Comparison of ENCODE assay signal across 11 cellular contexts in the genomic region with DNA sequence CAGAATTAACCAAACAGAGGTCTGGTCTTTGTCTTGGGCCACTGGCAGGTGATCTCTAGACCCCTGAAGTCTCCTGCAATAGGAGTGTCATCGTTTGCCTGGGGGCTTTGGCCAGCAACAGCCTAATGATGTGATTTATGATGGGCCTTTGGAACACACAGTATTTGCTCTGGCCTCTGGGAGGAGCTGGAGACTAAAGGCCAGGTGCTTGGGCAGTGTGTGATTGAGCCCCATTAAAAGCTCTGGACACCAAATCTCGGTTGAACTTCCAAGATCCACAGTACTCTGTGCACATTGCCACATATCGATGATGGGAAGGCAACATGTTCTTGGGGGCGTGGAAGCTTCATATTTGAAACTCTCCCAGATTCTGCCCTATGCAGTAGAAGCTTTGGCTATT. TPM values are rescaled to one million over a fixed set of nuclear protein-coding genes. Genes with fewer than 3 reads are reported as not detected.
DNase-seq lines count a peak whose midpoint lies in the region; ATAC-seq, FAIRE-seq and TF ChIP-seq lines count a peak whose summit lies in the region.
"Had no signal": no experiment of that assay in that cellular context is flagged by ENCODE, and none has a peak within 500 bp of the region (broad histone marks: within the 10 kb centered on the region; RNA-seq: fewer than 3 reads in every experiment).

No MANE protein-coding gene starts in this region.

- no peaks in the 10 kb centered on the region for H3K79me2 ChIP-seq in GM12878 (ENCODE audit: control insufficient read depth, insufficient read depth, low read length)

- H3K27ac ChIP-seq in GM12878 (ENCODE audit: control insufficient read depth, insufficient read depth): no peak overlapping the region
- peak overlapping the region; percentile 69 to 71 for H3K27ac ChIP-seq in liver (ENCODE audit: low read depth in 1 of 2, low read length in 2 of 2)

- CTCF ChIA-PET in GM12878 (lab: Yijun Ruan, JAX): interaction anchor here (0.6 to 4.6 kb wide), 17 partner anchors 8 to 383 kb away, joined by 3 to 62 read pairs (median 4); a partner anchor contains a TSS

- intact Hi-C loops in GM12878 (cut with micrococcal nuclease; ENCODE audit: unreplicated experiment): loop anchor here (1.0 kb wide), 1 partner anchor 69 kb away; no protein-coding TSS in a partner anchor

- no peak overlapping the region for H3K4me2 ChIP-seq in GM12878 (ENCODE audit: control insufficient read depth, insufficient read depth)

- H3K36me3 ChIP-seq in GM12878 (ENCODE audit: control insufficient read depth in 2 of 2, insufficient read depth in 2 of 2, low read length in 1 of 2): no peaks in the 10 kb centered on the region
- no peaks in the 10 kb centered on the region for H3K36me3 ChIP-seq in liver (ENCODE audit: control insufficient read depth in 4 of 4, insufficient read depth in 3 of 4, low read depth in 1 of 4, low read length in 3 of 4)

- FAIRE-seq in HTR-8/SVneo (lab: Jason Lieb, UNC) (no peak), GM12878 (lab: Jason Lieb, UNC) (no peak)

- no peak overlapping the region for H2AFZ ChIP-seq in GM12878 (ENCODE audit: control insufficient read depth, low read depth, low read length)

- TF ChIP-seq EP300 in GM12878 (IDR thresholded peaks at IDR 0.05; ENCODE audit: borderline replicate concordance in 1 of 2, control insufficient read depth in 1 of 2, low read depth in 2 of 2, low read length in 2 of 2): no peak

- H3K4me3 ChIP-seq in GM12878 (no peak overlapping the region), liver (ENCODE audit: low read depth in 1 of 3, low read length in 3 of 3) (no peak overlapping the region)

- no peak overlapping the region for H3K9ac ChIP-seq in GM12878 (ENCODE audit: control insufficient read depth, insufficient read depth, low read length)
- H3K9ac ChIP-seq in liver (ENCODE audit: low read depth in 1 of 2, low read length in 2 of 2): no peak overlapping the region

- TF ChIP-seq CTCF in AG09319 (IDR thresholded peaks at IDR 0.05; ENCODE audit: low read depth, low read length): peak; percentile 14
- peak in 2 of 3 experiments; percentile 7 to 41; a peak in 1 of 6 replicates for TF ChIP-seq CTCF in GM12878 (IDR thresholded peaks at IDR 0.05 in 2 of 3, conservative IDR thresholded peaks at IDR 0.05 in 1 of 3; ENCODE audit: control insufficient read depth in 2 of 3, extremely low read depth in 1 of 3, insufficient read depth in 1 of 3, low read depth in 3 of 3, low read length in 3 of 3)
- TF ChIP-seq CTCF in liver (IDR thresholded peaks at IDR 0.05; ENCODE audit: low read depth, low read length, missing input control): peak; percentile 63

- no TSS peak for BruUV-seq in GM12878 (replicated peaks; lab: Mats Ljungman, UMichigan)

- no peak for DNase-seq in AG09319 (ENCODE audit: extremely low read depth, low read depth)
- DNase-seq in HTR-8/SVneo (ENCODE audit: insufficient read length, low spot score): peak; percentile 15
- DNase-seq in GM12878 (ENCODE audit: low read depth, low spot score): no peak
- no peak for DNase-seq in SIG-M5 treated with dmso at 0.1 percent for 504 hours (lab: John Stamatoyannopoulos, UW; ENCODE audit: unreplicated experiment)
- DNase-seq in HK-2 (ENCODE audit: unreplicated experiment): no peak
- DNase-seq in NOMO-1 (lab: John Stamatoyannopoulos, UW; ENCODE audit: unreplicated experiment in 2 of 2): no peak
- no peak for DNase-seq in NCI-H1092 (lab: John Stamatoyannopoulos, UW)
- DNase-seq: activated CD4-positive, alpha-beta T cell treated with anti-CD3 and anti-CD28 coated beads, Interleukin-2, amount 50 U/mL, for 48 hours; NK-92 treated with Interleukin-12 subunit alpha and Interleukin-12 subunit beta, amount 100 ng/mL, for 24 hours; occipital lobe had no signal

- POLR2A ChIA-PET in GM12878 (lab: Charles Lee): interaction anchor here (1.4 kb wide), 2 partner anchors 12 to 15 kb away, joined by 3 to 8 read pairs; no protein-coding TSS in a partner anchor

- H3K4me1 ChIP-seq in GM12878 (ENCODE audit: control insufficient read depth, insufficient read depth, low read length) (no peaks in the 10 kb centered on the region), liver (ENCODE audit: control insufficient read depth in 4 of 4, insufficient read depth in 4 of 4, low read length in 3 of 4) (peaks cover 16 to 35% (median 22%) of the 10 kb centered on the region in 4 donors)

- ATAC-seq in GM12878: peak; percentile 85

- H3K9me3 ChIP-seq in GM12878 (replicated peaks; ENCODE audit: control insufficient read depth, insufficient read depth, low read length) (no peaks in the 10 kb centered on the region), liver (ENCODE audit: control insufficient read depth in 4 of 4, low read length in 3 of 4) (no peaks in the 10 kb centered on the region)

- SMC1A ChIA-PET in GM12878 (lab: Charles Lee; ENCODE audit: uncharacterized antibody, unreplicated experiment): interaction anchor here (0.7 to 5.9 kb wide), 17 partner anchors 8 to 521 kb away, joined by 3 to 47 read pairs (median 4); a partner anchor contains a TSS

- no peak for TF ChIP-seq POLR2A in GM12878 (IDR thresholded peaks at IDR 0.05; ENCODE audit: low read depth, low read length)

- no peaks in the 10 kb centered on the region for H4K20me1 ChIP-seq in GM12878 (ENCODE audit: control insufficient read depth, insufficient read depth)

- RAD21 ChIA-PET in GM12878 (lab: Charles Lee; ENCODE audit: unreplicated experiment): interaction anchor here (0.8 to 3.0 kb wide), 19 partner anchors 13 to 454 kb away, joined by 3 to 19 read pairs (median 4); a partner anchor contains a TSS

- peak; percentile 19; the same call in 1 of the 2 replicates for TF ChIP-seq RAD21 in GM12878 (IDR thresholded peaks at IDR 0.05; ENCODE audit: insufficient read depth, low read depth, low read length)
- peak; percentile 96 for TF ChIP-seq RAD21 in liver (IDR thresholded peaks at IDR 0.05)

- 0% methylated on average over 4 of the region's 4 CpGs for WGBS in GM12878 (ENCODE audit: insufficient coverage, insufficient replicate concordance, low lambda C conversion rate, missing lambda C conversion rate)
- WGBS in liver: 35% methylated on average over 4 of the region's 4 CpGs

- H3K27me3 ChIP-seq in GM12878 (replicated peaks in 1 of 2; ENCODE audit: control insufficient read depth in 2 of 2, insufficient read depth in 2 of 2, low read length in 1 of 2) (no peaks in the 10 kb centered on the region; a peak in 1 of 4 replicates), liver (ENCODE audit: control insufficient read depth in 4 of 4, insufficient read depth in 4 of 4, low read length in 3 of 4) (no peaks in the 10 kb centered on the region)

- in situ Hi-C loops in GM12878 (cut with MboI): no loop called here

TF ChIP-seq in GM12878, 131 proteins besides CTCF, POLR2A, EP300 and RAD21:
- no peak for TF ChIP-seq ZBED1 (IDR thresholded peaks at IDR 0.05; ENCODE audit: borderline replicate concordance)
- peak; percentile 17; the same call in 1 of the 2 replicates for TF ChIP-seq SMC3 (IDR thresholded peaks at IDR 0.05; ENCODE audit: borderline replicate concordance, low read length)

TF ChIP-seq in liver, 16 proteins besides CTCF, POLR2A, EP300 and RAD21 (continues in another document):
- TF ChIP-seq EGR1 (IDR thresholded peaks at IDR 0.05; ENCODE audit: low read depth in 2 of 2): peak in 1 of 2 donors; percentile 4
- TF ChIP-seq, protein P1, sequence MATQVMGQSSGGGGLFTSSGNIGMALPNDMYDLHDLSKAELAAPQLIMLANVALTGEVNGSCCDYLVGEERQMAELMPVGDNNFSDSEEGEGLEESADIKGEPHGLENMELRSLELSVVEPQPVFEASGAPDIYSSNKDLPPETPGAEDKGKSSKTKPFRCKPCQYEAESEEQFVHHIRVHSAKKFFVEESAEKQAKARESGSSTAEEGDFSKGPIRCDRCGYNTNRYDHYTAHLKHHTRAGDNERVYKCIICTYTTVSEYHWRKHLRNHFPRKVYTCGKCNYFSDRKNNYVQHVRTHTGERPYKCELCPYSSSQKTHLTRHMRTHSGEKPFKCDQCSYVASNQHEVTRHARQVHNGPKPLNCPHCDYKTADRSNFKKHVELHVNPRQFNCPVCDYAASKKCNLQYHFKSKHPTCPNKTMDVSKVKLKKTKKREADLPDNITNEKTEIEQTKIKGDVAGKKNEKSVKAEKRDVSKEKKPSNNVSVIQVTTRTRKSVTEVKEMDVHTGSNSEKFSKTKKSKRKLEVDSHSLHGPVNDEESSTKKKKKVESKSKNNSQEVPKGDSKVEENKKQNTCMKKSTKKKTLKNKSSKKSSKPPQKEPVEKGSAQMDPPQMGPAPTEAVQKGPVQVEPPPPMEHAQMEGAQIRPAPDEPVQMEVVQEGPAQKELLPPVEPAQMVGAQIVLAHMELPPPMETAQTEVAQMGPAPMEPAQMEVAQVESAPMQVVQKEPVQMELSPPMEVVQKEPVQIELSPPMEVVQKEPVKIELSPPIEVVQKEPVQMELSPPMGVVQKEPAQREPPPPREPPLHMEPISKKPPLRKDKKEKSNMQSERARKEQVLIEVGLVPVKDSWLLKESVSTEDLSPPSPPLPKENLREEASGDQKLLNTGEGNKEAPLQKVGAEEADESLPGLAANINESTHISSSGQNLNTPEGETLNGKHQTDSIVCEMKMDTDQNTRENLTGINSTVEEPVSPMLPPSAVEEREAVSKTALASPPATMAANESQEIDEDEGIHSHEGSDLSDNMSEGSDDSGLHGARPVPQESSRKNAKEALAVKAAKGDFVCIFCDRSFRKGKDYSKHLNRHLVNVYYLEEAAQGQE (IDR thresholded peaks at IDR 0.05): no peak
- TF ChIP-seq JUND (IDR thresholded peaks at IDR 0.05): no peak
- peak; percentile 62 to 72 for TF ChIP-seq RXRA (IDR thresholded peaks at IDR 0.05)
- TF ChIP-seq HNF4G (IDR thresholded peaks at IDR 0.05): no peak

RNA-seq across cellular contexts. Expression of a gene that starts 32.0 kb away (rescaled TPM):
- 15.8 and 18.4 TPM in 2 replicates for total RNA-seq in GM12878 (2013; cell fraction: nucleolus; rRNA removed)
- total RNA-seq in GM12878 (2014; rRNA removed): 0.38 and 0.45 TPM in 2 replicates
- total RNA-seq in GM12878 (2014; rRNA removed; fragmentation: Illumina TruSeq; extraction: Trizol): 0.89 and 1.3 TPM in 2 replicates
- 0.56 and 0.69 TPM in 2 replicates for total RNA-seq in GM12878 (2021)
- polyA plus RNA-seq in GM12878 (2011; ENCODE audit: low read depth): not detected
- 5.3 and 5.8 TPM in 2 replicates for polyA plus RNA-seq in GM12878 (2011; rRNA removed)
- polyA plus RNA-seq in GM12878 (2011; cell fraction: cytosol; rRNA removed): 4.3 and 9.8 TPM in 2 replicates
- polyA plus RNA-seq in GM12878 (2011; cell fraction: nucleus; rRNA removed): 8.7 and 9.9 TPM in 2 replicates
- polyA plus RNA-seq in GM12878 (2012): 0.04 TPM in 1 of 2 replicates, not detected in the other
- 0.93 and 1.9 TPM in 2 replicates for polyA plus RNA-seq in GM12878 (2014; fragmentation: Illumina TruSeq; extraction: Trizol)
- under 1 TPM; 0.34 to 0.51 TPM for polyA plus RNA-seq in GM12878 (2014; fragmentation: Nextera tagmentation; extraction: Ambion mirVana)
- 0.72 and 1.1 TPM in 2 replicates for polyA plus RNA-seq in GM12878 (2014; rRNA removed)
- 1 to 10 TPM in 1 of 2 experiments, under 1 TPM in 1; 0.60 to 1.2 TPM for polyA plus RNA-seq in GM12878 (2016; fragmentation: Nextera tagmentation; extraction: Ambion mirVana)
- 6.9 and 9.6 TPM in 2 replicates for polyA minus RNA-seq in GM12878 (2011; rRNA and poly(A)+ RNA removed)
- polyA minus RNA-seq in GM12878 (2011; cell fraction: cytosol; rRNA and poly(A)+ RNA removed): 1.2 and 2.4 TPM in 2 replicates
- 6.2 and 7.3 TPM in 2 replicates for polyA minus RNA-seq in GM12878 (2011; cell fraction: nucleus; rRNA and poly(A)+ RNA removed)
- total RNA-seq in liver: 1 to 10 TPM in 1 of 2 donors, under 1 TPM in 1; 0.93 to 2.4 TPM
- polyA plus RNA-seq in liver: 1 to 10 TPM; 1.1 to 2.0 TPM
